In the genomic region with DNA sequence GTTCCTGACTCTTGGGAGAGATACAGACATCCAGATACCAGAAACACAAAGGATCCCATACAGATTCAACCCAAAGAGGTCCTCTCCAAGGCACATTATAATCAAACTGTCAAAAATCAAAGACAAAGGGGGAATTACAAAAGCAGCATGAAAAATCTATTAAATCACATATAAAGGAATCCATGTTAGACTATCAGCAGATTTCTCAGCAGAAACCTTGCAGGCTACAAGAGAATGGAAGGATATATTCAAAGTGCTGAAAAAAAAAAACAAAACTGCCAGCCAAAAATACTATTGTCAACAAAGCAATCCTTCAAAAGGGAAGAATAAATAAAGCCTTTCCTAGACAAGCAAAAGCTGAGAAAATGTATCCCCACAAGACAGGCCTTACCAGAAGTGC, we compare ENCODE assay signal across 12 cellular contexts. TPM values are rescaled to one million over a fixed set of nuclear protein-coding genes. Genes with fewer than 3 reads are reported as not detected.
"Had no signal": no experiment of that assay in that cellular context is flagged by ENCODE, and none has a peak within 500 bp of the region (broad histone marks: within the 10 kb centered on the region; RNA-seq: fewer than 3 reads in every experiment).

No MANE protein-coding gene starts in this region.

- H3K4me1 ChIP-seq: HAP-1 had no signal

- ATAC-seq: GM23338, HCT116 had no signal

- FAIRE-seq: H1, H54 had no signal

- H3K27ac ChIP-seq: GM23248 had no signal

- H3K4me3 Mint-ChIP-seq: GM23338, H9, HFFc6 had no signal

- DNase-seq: GM23248, GOT3, H7, H9, HCEC 1CT, HFFc6 had no signal

- H3K36me3 ChIP-seq: HAP-1 had no signal

- H3K4me3 ChIP-seq: GM23248, GM23338, HAP-1 had no signal

- H3K9me3 ChIP-seq: HAP-1 had no signal

- H3K27ac Mint-ChIP-seq: GM23338, H9, HFFc6 had no signal

RNA-seq across cellular contexts. Expression of a gene that starts 14.8 kb away (rescaled TPM):
- total RNA-seq: GM23248, H4, HFFc6 had no signal
